ENCODE assay signal across 11 cellular contexts in the genomic region with DNA sequence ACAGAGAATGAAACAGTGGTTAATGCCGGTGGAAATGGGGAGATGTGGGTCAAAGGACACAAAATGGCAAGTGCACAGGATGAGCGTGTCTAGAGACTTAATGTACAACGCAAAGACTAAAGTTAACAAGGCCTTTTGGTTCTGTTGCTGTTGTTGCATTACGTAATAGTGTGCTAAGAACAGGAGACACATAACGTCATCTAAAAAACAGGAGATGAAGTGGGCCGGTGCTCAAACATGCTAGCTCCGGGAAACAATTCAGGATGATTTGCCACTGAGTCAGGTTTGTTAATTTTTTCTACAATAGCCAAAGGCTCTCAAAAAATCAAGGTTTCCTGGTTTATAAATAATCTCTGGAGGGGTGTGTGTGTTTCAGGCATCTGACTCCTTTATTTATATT. TPM values are rescaled to one million over a fixed set of nuclear protein-coding genes. Genes with fewer than 3 reads are reported as not detected.
DNase-seq lines count a peak whose midpoint lies in the region; ATAC-seq, FAIRE-seq and TF ChIP-seq lines count a peak whose summit lies in the region.
"Had no signal": no experiment of that assay in that cellular context is flagged by ENCODE, and none has a peak within 500 bp of the region (broad histone marks: within the 10 kb centered on the region; RNA-seq: fewer than 3 reads in every experiment).

No MANE protein-coding gene starts in this region.

- H3K4me1 ChIP-seq in fibroblast of lung (ENCODE audit: control insufficient read depth, extremely low read depth, insufficient read depth, low read length) (no peaks in the 10 kb centered on the region), psoas muscle (peaks cover 39% of the 10 kb centered on the region)

- DNase-seq in Daoy (ENCODE audit: low read depth) (peak; percentile 28), RPMI7951 (ENCODE audit: low read depth) (peak; percentile 66), fibroblast of lung (ENCODE audit: low read depth in 2 of 2) (peak; percentile 91 to 95), psoas muscle (no peak), D721Med (ENCODE audit: insufficient read length, low spot score) (no peak), NCI-H446 treated with DMSO at 0.1 percent for 48 hours (lab: John Stamatoyannopoulos, UW) (no peak)
- DNase-seq in stimulated activated naive CD4-positive, alpha-beta T cell treated with Interleukin-2 at 50 U/mL for 16 hours (lab: John Stamatoyannopoulos, UW) = no peak
- DNase-seq: activated CD4-positive, alpha-beta T cell treated with anti-CD3 and anti-CD28 coated beads, Interleukin-2, amount 50 U/mL, for 48 hours; dorsolateral prefrontal cortex had no signal

- no peak for TF ChIP-seq CTCF in fibroblast of lung (conservative IDR thresholded peaks at IDR 0.05 in 1 of 2, IDR thresholded peaks at IDR 0.05 in 1 of 2; ENCODE audit: low read depth in 1 of 2, low read length in 2 of 2)
- no peak for TF ChIP-seq CTCF in psoas muscle (IDR thresholded peaks at IDR 0.05)
- TF ChIP-seq CTCF in D721Med (IDR thresholded peaks at IDR 0.05; ENCODE audit: insufficient read depth, missing control alignments) = no peak

- H3K27ac ChIP-seq in fibroblast of lung (ENCODE audit: insufficient read depth, low read length) (no peak overlapping the region), psoas muscle (peak overlapping the region; percentile 15)

- ATAC-seq in psoas muscle (peak; percentile 39 to 67 (median 42)), GM18517 (IDR thresholded peaks at IDR 0.05; ENCODE audit: unreplicated experiment) (no peak)

- H3K36me3 ChIP-seq in fibroblast of lung (ENCODE audit: control insufficient read depth, insufficient read depth, low read length) = no peaks in the 10 kb centered on the region
- H3K36me3 ChIP-seq in psoas muscle (ENCODE audit: insufficient read depth in 1 of 2, low read depth in 1 of 2) = no peaks in the 10 kb centered on the region

- no peak overlapping the region for H3K4me3 ChIP-seq in fibroblast of lung (replicated peaks in 1 of 4; ENCODE audit: control extremely low read depth in 1 of 4, insufficient read depth in 1 of 4, low read depth in 3 of 4, low read length in 4 of 4)
- H3K4me3 ChIP-seq in psoas muscle = no peak overlapping the region
- H3K4me3 ChIP-seq: dorsolateral prefrontal cortex had no signal

- H3K4me2 ChIP-seq in fibroblast of lung (ENCODE audit: extremely low read depth, insufficient read depth, low read length) = peak overlapping the region; percentile 45

- H2AFZ ChIP-seq in fibroblast of lung (ENCODE audit: low read length) = no peak overlapping the region

- intact Hi-C loops in psoas muscle (cut with DNase I) = loop anchor here (5.0 kb wide), 2 partner anchors 38 to 53 kb away; no protein-coding TSS in a partner anchor

- no peaks in the 10 kb centered on the region for H3K9me3 ChIP-seq in fibroblast of lung (ENCODE audit: control insufficient read depth, insufficient read depth, low read depth, low read length)
- no peaks in the 10 kb centered on the region for H3K9me3 ChIP-seq in psoas muscle

- no peak overlapping the region for H3K9ac ChIP-seq in fibroblast of lung (ENCODE audit: insufficient read depth, low read length)

- H4K20me1 ChIP-seq in fibroblast of lung (ENCODE audit: control insufficient read depth, extremely low read depth, insufficient read depth, low read length) = peaks cover 1% of the 10 kb centered on the region

- no peaks in the 10 kb centered on the region for H3K27me3 ChIP-seq in fibroblast of lung (ENCODE audit: control insufficient read depth, insufficient read depth, low read length)
- H3K27me3 ChIP-seq in psoas muscle (ENCODE audit: insufficient read depth in 3 of 3, low read length in 2 of 3) = no peaks in the 10 kb centered on the region
- H3K27me3 ChIP-seq: dorsolateral prefrontal cortex had no signal

- FAIRE-seq in D721Med (lab: Jason Lieb, UNC) = no peak
- FAIRE-seq: G401.6 had no signal

- no peaks in the 10 kb centered on the region for H3K79me2 ChIP-seq in fibroblast of lung (ENCODE audit: control insufficient read depth, insufficient read depth, low read length)

- 54 to 65% (median 59%) methylated on average over 7 of the region's 7 CpGs for WGBS in psoas muscle, 3 donors

RNA-seq across cellular contexts. Expression of gene ETV6, which starts 55.5 kb away (rescaled TPM):
- 4.0 and 4.3 TPM in 2 replicates for total RNA-seq in Daoy (2014; rRNA removed; shearing (Covaris generic))
- total RNA-seq in RPMI7951 (2014; rRNA removed; shearing (Covaris generic)) = 6.4 and 7.9 TPM in 2 replicates
- total RNA-seq in fibroblast of lung = 3.6 and 4.3 TPM in 2 replicates
- 4.5 and 8.9 TPM in 2 replicates for polyA plus RNA-seq in fibroblast of lung
- polyA plus RNA-seq in fibroblast of lung (2012) = 3.4 and 7.1 TPM in 2 replicates
- 7.5 and 12.1 TPM in 2 replicates for polyA minus RNA-seq in fibroblast of lung (ENCODE audit: low replicate concordance)
- total RNA-seq in psoas muscle = 10 to 100 TPM in 2 of 4 donors, 1 to 10 TPM in 2; 4.5 to 22.9 (median 11.1) TPM
- 1 to 10 TPM; 2.8 to 4.9 (median 3.5) TPM for polyA plus RNA-seq in psoas muscle

Comparison
In these comparisons a context has a peak if more than half of its experiments do, and no peak if none do; other contexts are left out.
1. DNase-seq: peak in Daoy (single experiment), RPMI7951 (single experiment) and fibroblast of lung (2 of 2); none in psoas muscle (0 of 2), stimulated activated naive CD4-positive, alpha-beta T cell treated with Interleukin-2 at 50 U/mL for 16 hours (single experiment), D721Med (single experiment) and NCI-H446 treated with DMSO at 0.1 percent for 48 hours (single experiment).